In the genomic region with DNA sequence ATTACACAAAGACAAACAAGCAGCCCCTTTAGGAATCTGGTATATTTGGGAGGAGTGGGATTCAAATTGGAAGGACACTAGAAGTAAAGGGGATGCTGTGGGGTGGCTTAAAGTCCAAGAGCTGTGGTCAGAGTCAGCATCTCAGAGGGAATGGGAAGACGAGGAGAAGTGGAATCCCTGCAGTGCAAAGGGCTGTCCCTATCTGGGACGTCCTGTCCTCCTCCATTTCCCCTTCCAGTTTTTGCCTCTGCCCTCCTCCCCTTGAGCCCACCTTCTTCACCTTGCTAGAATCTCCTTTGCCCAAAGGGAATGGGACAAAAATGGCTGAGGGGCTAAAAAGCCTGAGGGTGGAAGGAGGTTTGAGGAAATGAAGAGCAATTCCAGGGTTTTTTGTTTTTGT, we compare ENCODE assay signal across 17 cellular contexts. TPM values are rescaled to one million over a fixed set of nuclear protein-coding genes. Genes with fewer than 3 reads are reported as not detected.
DNase-seq lines count a peak whose midpoint lies in the region; ATAC-seq, FAIRE-seq and TF ChIP-seq lines count a peak whose summit lies in the region.
"Had no signal": no experiment of that assay in that cellular context is flagged by ENCODE, and none has a peak within 500 bp of the region (broad histone marks: within the 10 kb centered on the region; RNA-seq: fewer than 3 reads in every experiment).

No MANE protein-coding gene starts in this region.

- CTCF ChIA-PET in HepG2 (lab: Yijun Ruan, JAX; ENCODE audit: low intra/inter-chr PET ratio, low total read pairs), result no interaction called here

- TF ChIP-seq EP300 in HepG2 (IDR thresholded peaks at IDR 0.05; ENCODE audit: low read depth in 2 of 2, low read length in 2 of 2), result no peak
- TF ChIP-seq EP300 in HepG2 (CRISPR knock-in tag; IDR thresholded peaks at IDR 0.05; ENCODE audit: borderline replicate concordance), result no peak

- H3K27ac Mint-ChIP-seq in IgD-negative memory B cell (peak overlapping the region in 2 of 3 donors; percentile 99 to 100), endodermal cell (no peak overlapping the region), type B pancreatic cell (no peak overlapping the region)

- H3K27me3 ChIP-seq in HepG2 (ENCODE audit: control insufficient read depth in 1 of 2, insufficient read depth in 2 of 2, low read length in 2 of 2) (peaks cover 4 to 19% of the 10 kb centered on the region in 2 experiments), right lobe of liver (peaks cover 0 to 3% of the 10 kb centered on the region in 2 donors), endodermal cell (ENCODE audit: control insufficient read depth, insufficient read depth, low read length, poor library complexity, severe bottlenecking) (peaks cover 18% of the 10 kb centered on the region)

- intact Hi-C loops in HepG2 (cut with micrococcal nuclease; ENCODE audit: unreplicated experiment) (loop anchor here (10.0 kb wide), 1 partner anchor 241 kb away; no protein-coding TSS in a partner anchor), right lobe of liver (cut with DNase I) (loop anchor here in 1 of 2 donors (10.0 kb wide), 2 partner anchors 171 to 281 kb away; partner anchors contain the start of gene LASP1)

- ATAC-seq in HepG2 (no peak), right lobe of liver (no peak), HG02763 (IDR thresholded peaks at IDR 0.05; ENCODE audit: unreplicated experiment) (no peak)
- ATAC-seq: CD8-positive, alpha-beta T cell had no signal

- H3K9me3 Mint-ChIP-seq in IgD-negative memory B cell (peaks cover 0 to 8% (median 0%) of the 10 kb centered on the region in 3 donors), endodermal cell (no peaks in the 10 kb centered on the region), type B pancreatic cell (no peaks in the 10 kb centered on the region)
- H3K9me3 Mint-ChIP-seq: CD8-positive, alpha-beta T cell had no signal

- no peaks in the 10 kb centered on the region for H3K79me2 ChIP-seq in HepG2 (ENCODE audit: insufficient read depth, low read length)

- H3K9ac ChIP-seq in HepG2 (ENCODE audit: insufficient read depth, low read depth, low read length), result peak overlapping the region; percentile 12; the same call in 1 of the 2 replicates
- H3K9ac ChIP-seq in endodermal cell (ENCODE audit: extremely low read depth, low read length, poor library complexity, severe bottlenecking), result no peak overlapping the region

- H3K4me1 Mint-ChIP-seq in IgD-negative memory B cell, result peaks cover 15 to 20% (median 19%) of the 10 kb centered on the region in 3 donors
- H3K4me1 Mint-ChIP-seq in endodermal cell, result no peaks in the 10 kb centered on the region
- peaks cover 13% of the 10 kb centered on the region for H3K4me1 Mint-ChIP-seq in type B pancreatic cell (ENCODE audit: unreplicated experiment)

- peaks cover 4% of the 10 kb centered on the region for H3K36me3 Mint-ChIP-seq in IgD-negative memory B cell
- no peaks in the 10 kb centered on the region for H3K36me3 Mint-ChIP-seq in endodermal cell (ENCODE audit: low read depth)
- H3K36me3 Mint-ChIP-seq in type B pancreatic cell, result peaks cover 6% of the 10 kb centered on the region

- POLR2A ChIA-PET in HepG2 (lab: Yijun Ruan, JAX), result no interaction called here

- no peak overlapping the region for H3K27ac ChIP-seq in HepG2 (ENCODE audit: extremely low read length, insufficient read depth, low read length)
- no peak overlapping the region for H3K27ac ChIP-seq in right lobe of liver
- H3K27ac ChIP-seq in endodermal cell (ENCODE audit: low read depth, low read length), result no peak overlapping the region

- H3K36me3 ChIP-seq in HepG2 (replicated peaks in 1 of 2; ENCODE audit: control insufficient read depth in 1 of 2, insufficient read depth in 2 of 2, low read length in 2 of 2), result no peaks in the 10 kb centered on the region
- no peaks in the 10 kb centered on the region for H3K36me3 ChIP-seq in right lobe of liver
- no peaks in the 10 kb centered on the region for H3K36me3 ChIP-seq in endodermal cell (ENCODE audit: control insufficient read depth, insufficient read depth, low read length)

- 0% methylated on average over 2 of the region's 2 CpGs for WGBS in HepG2 (ENCODE audit: low lambda C conversion rate)
- 26% methylated on average over 2 of the region's 2 CpGs for WGBS in right lobe of liver (ENCODE audit: insufficient coverage, low coverage, low lambda C conversion rate, missing lambda C conversion rate)
- WGBS in endodermal cell (ENCODE audit: insufficient coverage in 1 of 2, insufficient read length in 1 of 2), 2 experiments, result 74% methylated on average over 2 of the region's 2 CpGs; no CpG with 5 or more reads in 1 of the 2 experiments

- no peak for TF ChIP-seq CTCF in HepG2 (CRISPR knock-in tag; IDR thresholded peaks at IDR 0.05)
- TF ChIP-seq CTCF in right lobe of liver (IDR thresholded peaks at IDR 0.05), result no peak
- TF ChIP-seq CTCF in endodermal cell (conservative IDR thresholded peaks at IDR 0.05), result no peak
- no peak for TF ChIP-seq CTCF in type B pancreatic cell (conservative IDR thresholded peaks at IDR 0.05)

- TF ChIP-seq POLR2A in HepG2 (IDR thresholded peaks at IDR 0.05; ENCODE audit: insufficient read depth in 1 of 2, low read depth in 2 of 2, low read length in 2 of 2), result no peak
- no peak for TF ChIP-seq POLR2A in right lobe of liver (IDR thresholded peaks at IDR 0.05)

- in situ Hi-C loops in HepG2 (cut with HindIII; ENCODE audit: extremely low pct_ligation_motif_present, low pct_unique_long_range_greater_than_20kb), result loop anchor here (25.0 kb wide), 1 partner anchor 393 kb away; the partner anchor contains the start of gene PSMB3

- H4K20me1 ChIP-seq in HepG2 (ENCODE audit: insufficient read depth, low read length), result 0 out of 2 replicates have a peak, but pooled peaks cover 2% of the 10 kb centered on the region

- H2AFZ ChIP-seq in HepG2 (ENCODE audit: low read length), result peak overlapping the region; percentile 61

- peak overlapping the region; percentile 97 for H3K4me2 ChIP-seq in HepG2 (ENCODE audit: low read depth, low read length)

- no peak for FAIRE-seq in HepG2 (lab: Jason Lieb, UNC)

- H3K4me3 ChIP-seq in HepG2 (replicated peaks in 1 of 3; ENCODE audit: insufficient read depth in 1 of 3, low read depth in 2 of 3, low read length in 3 of 3) (peak overlapping the region; percentile 32 to 95 (median 78); a peak in 5 of 6 replicates), right lobe of liver (no peak overlapping the region), endodermal cell (ENCODE audit: low read length) (no peak overlapping the region)

- peaks cover 41% of the 10 kb centered on the region for H3K4me1 ChIP-seq in HepG2 (ENCODE audit: insufficient read depth, low read length)
- H3K4me1 ChIP-seq in right lobe of liver, result peaks cover 0 to 11% (median 2%) of the 10 kb centered on the region in 4 donors
- no peaks in the 10 kb centered on the region for H3K4me1 ChIP-seq in endodermal cell (ENCODE audit: control insufficient read depth, insufficient read depth, low read length)

- no peaks in the 10 kb centered on the region for H3K9me3 ChIP-seq in HepG2 (ENCODE audit: low read length)
- no peaks in the 10 kb centered on the region for H3K9me3 ChIP-seq in right lobe of liver
- no peaks in the 10 kb centered on the region for H3K9me3 ChIP-seq in endodermal cell (ENCODE audit: control insufficient read depth, low read length)

- H3K27me3 Mint-ChIP-seq in IgD-negative memory B cell (peaks cover 11% of the 10 kb centered on the region), endodermal cell (ENCODE audit: insufficient read depth) (peaks cover 17% of the 10 kb centered on the region), type B pancreatic cell (peaks cover 33% of the 10 kb centered on the region)

- DNase-seq in HepG2 (ENCODE audit: low spot score) (no peak), right lobe of liver (no peak), endodermal cell (no peak), type B pancreatic cell (ENCODE audit: extremely low spot score, unreplicated experiment) (no peak), NOMO-1 treated with DMSO at 0.1 percent for 48 hours (lab: John Stamatoyannopoulos, UW; ENCODE audit: unreplicated experiment) (no peak), GF-D8 (lab: John Stamatoyannopoulos, UW) (no peak)
- DNase-seq: CD8-positive, alpha-beta T cell; DMS79 treated with DMSO at 0.1 percent for 48 hours; HCEC 1CT; MV-4-11; NCI-H1436 treated with DMSO at 0.1 percent for 48 hours; NCI-H2081 had no signal

- peak overlapping the region in 3 of 4 donors; percentile 17 to 96 (median 62) for H3K4me3 Mint-ChIP-seq in IgD-negative memory B cell
- H3K4me3 Mint-ChIP-seq in endodermal cell, result peak overlapping the region; percentile 95
- H3K4me3 Mint-ChIP-seq in type B pancreatic cell, result peak overlapping the region; percentile 98

- no TSS peak for BruUV-seq in HepG2 (replicated peaks; lab: Mats Ljungman, UMichigan)

- no peak for TF ChIP-seq RAD21 in HepG2 (CRISPR knock-in tag; IDR thresholded peaks at IDR 0.05)

RNA-seq across cellular contexts. Expression of gene PLXDC1, which starts 4.2 kb away (rescaled TPM):
- total RNA-seq in HepG2 (2016; rRNA removed; fragmentation: Illumina TruSeq; extraction: Trizol) (not detected in 2 replicates), right lobe of liver (1 to 10 TPM in 1 of 6 experiments, under 1 TPM in 5; 0.11 to 1.6 (median 0.54) TPM), endodermal cell (1 to 10 TPM; 9.0 TPM), type B pancreatic cell (ENCODE audit: low replicate concordance) (1.7 and 5.0 TPM in 2 replicates)
- total RNA-seq in HepG2 (2016; cell fraction: cytosol; rRNA removed; fragmentation: Illumina TruSeq; extraction: Trizol; ENCODE audit: low read depth), result not detected in 2 replicates
- not detected in 2 replicates for total RNA-seq in HepG2 (2016; cell fraction: insoluble cytoplasmic fraction; rRNA removed; fragmentation: Illumina TruSeq; extraction: Trizol)
- not detected in 2 replicates for total RNA-seq in HepG2 (2016; cell fraction: membrane; rRNA removed; fragmentation: Illumina TruSeq; extraction: Trizol)
- not detected in 2 replicates for total RNA-seq in HepG2 (2016; cell fraction: nucleus; rRNA removed; fragmentation: Illumina TruSeq; extraction: Trizol)
- polyA plus RNA-seq in HepG2 (2011; rRNA removed) (not detected in 2 replicates), IgD-negative memory B cell (not detected)
- polyA plus RNA-seq in HepG2 (2011; cell fraction: cytosol; rRNA removed), result not detected in 2 replicates
- not detected in 2 replicates for polyA plus RNA-seq in HepG2 (2011; cell fraction: nucleus; rRNA removed)
- polyA plus RNA-seq in HepG2 (2012), result not detected in 2 replicates
- polyA plus RNA-seq in HepG2 (2016; cell fraction: cytosol; fragmentation: Illumina TruSeq; extraction: Trizol; ENCODE audit: low read depth), result not detected in 2 replicates
- polyA plus RNA-seq in HepG2 (2016; cell fraction: insoluble cytoplasmic fraction; fragmentation: Illumina TruSeq; extraction: Trizol; ENCODE audit: low read depth), result not detected in 2 replicates
- polyA plus RNA-seq in HepG2 (2016; cell fraction: membrane; fragmentation: Illumina TruSeq; extraction: Trizol; ENCODE audit: low read depth), result not detected in 2 replicates
- polyA plus RNA-seq in HepG2 (2016; cell fraction: nucleus; fragmentation: Illumina TruSeq; extraction: Trizol; ENCODE audit: insufficient read depth, low read depth), result not detected in 2 replicates
- polyA minus RNA-seq in HepG2 (2011; rRNA and poly(A)+ RNA removed; ENCODE audit: low replicate concordance), result 0.44 TPM in 1 of 2 replicates, not detected in the other
- not detected in 2 replicates for polyA minus RNA-seq in HepG2 (2011; cell fraction: cytosol; rRNA and poly(A)+ RNA removed)
- polyA minus RNA-seq in HepG2 (2011; cell fraction: nucleus; rRNA and poly(A)+ RNA removed), result not detected in 2 replicates
- 2.3 TPM for polyA plus RNA-seq in endodermal cell (2013, experiment 1 of 2)
- polyA plus RNA-seq in endodermal cell (2013, experiment 2 of 2), result 1.4 TPM
- total RNA-seq: HT-29 had no signal

RNA-seq across cellular contexts. Expression of gene ARL5C, which starts 10.3 kb away (rescaled TPM):
- not detected in 2 replicates for total RNA-seq in HepG2 (2016; rRNA removed; fragmentation: Illumina TruSeq; extraction: Trizol)
- total RNA-seq in HepG2 (2016; cell fraction: cytosol; rRNA removed; fragmentation: Illumina TruSeq; extraction: Trizol; ENCODE audit: low read depth), result not detected in 2 replicates
- not detected in 2 replicates for total RNA-seq in HepG2 (2016; cell fraction: insoluble cytoplasmic fraction; rRNA removed; fragmentation: Illumina TruSeq; extraction: Trizol)
- not detected in 2 replicates for total RNA-seq in HepG2 (2016; cell fraction: membrane; rRNA removed; fragmentation: Illumina TruSeq; extraction: Trizol)
- not detected in 2 replicates for total RNA-seq in HepG2 (2016; cell fraction: nucleus; rRNA removed; fragmentation: Illumina TruSeq; extraction: Trizol)
- polyA plus RNA-seq in HepG2 (2011; rRNA removed), result not detected in 2 replicates
- not detected in 2 replicates for polyA plus RNA-seq in HepG2 (2011; cell fraction: cytosol; rRNA removed)
- not detected in 2 replicates for polyA plus RNA-seq in HepG2 (2011; cell fraction: nucleus; rRNA removed)
- polyA plus RNA-seq in HepG2 (2012), result not detected in 2 replicates
- not detected in 2 replicates for polyA plus RNA-seq in HepG2 (2016; cell fraction: cytosol; fragmentation: Illumina TruSeq; extraction: Trizol; ENCODE audit: low read depth)
- not detected in 2 replicates for polyA plus RNA-seq in HepG2 (2016; cell fraction: insoluble cytoplasmic fraction; fragmentation: Illumina TruSeq; extraction: Trizol; ENCODE audit: low read depth)
- polyA plus RNA-seq in HepG2 (2016; cell fraction: membrane; fragmentation: Illumina TruSeq; extraction: Trizol; ENCODE audit: low read depth), result not detected in 2 replicates
- not detected in 2 replicates for polyA plus RNA-seq in HepG2 (2016; cell fraction: nucleus; fragmentation: Illumina TruSeq; extraction: Trizol; ENCODE audit: insufficient read depth, low read depth)
- 0.09 TPM in 1 of 2 replicates, not detected in the other for polyA minus RNA-seq in HepG2 (2011; rRNA and poly(A)+ RNA removed; ENCODE audit: low replicate concordance)
- polyA minus RNA-seq in HepG2 (2011; cell fraction: cytosol; rRNA and poly(A)+ RNA removed), result not detected in 2 replicates
- polyA minus RNA-seq in HepG2 (2011; cell fraction: nucleus; rRNA and poly(A)+ RNA removed), result not detected in 2 replicates
- not detected for total RNA-seq in right lobe of liver
- polyA plus RNA-seq in IgD-negative memory B cell, result not detected
- not detected for total RNA-seq in endodermal cell
- polyA plus RNA-seq in endodermal cell (2013, experiment 1 of 2), result not detected
- not detected for polyA plus RNA-seq in endodermal cell (2013, experiment 2 of 2)
- total RNA-seq in type B pancreatic cell (ENCODE audit: low replicate concordance), result not detected in 2 replicates
- total RNA-seq: CD8-positive, alpha-beta T cell; G401; HT-29; RPMI7951 had no signal

RNA-seq across cellular contexts. Expression of gene CACNB1, which starts 41.8 kb away (rescaled TPM):
- 0.60 and 0.75 TPM in 2 replicates for total RNA-seq in HepG2 (2016; rRNA removed; fragmentation: Illumina TruSeq; extraction: Trizol)
- total RNA-seq in HepG2 (2016; cell fraction: cytosol; rRNA removed; fragmentation: Illumina TruSeq; extraction: Trizol; ENCODE audit: low read depth), result 0.26 and 0.71 TPM in 2 replicates
- 0.19 and 0.84 TPM in 2 replicates for total RNA-seq in HepG2 (2016; cell fraction: insoluble cytoplasmic fraction; rRNA removed; fragmentation: Illumina TruSeq; extraction: Trizol)
- total RNA-seq in HepG2 (2016; cell fraction: membrane; rRNA removed; fragmentation: Illumina TruSeq; extraction: Trizol), result 0.34 and 0.48 TPM in 2 replicates
- total RNA-seq in HepG2 (2016; cell fraction: nucleus; rRNA removed; fragmentation: Illumina TruSeq; extraction: Trizol), result 1.8 TPM in 2 replicates
- 1.5 and 2.9 TPM in 2 replicates for polyA plus RNA-seq in HepG2 (2011; rRNA removed)
- polyA plus RNA-seq in HepG2 (2011; cell fraction: cytosol; rRNA removed), result 0.50 and 0.51 TPM in 2 replicates
- 8.4 and 12.2 TPM in 2 replicates for polyA plus RNA-seq in HepG2 (2011; cell fraction: nucleus; rRNA removed)
- 1.3 and 1.5 TPM in 2 replicates for polyA plus RNA-seq in HepG2 (2012)
- polyA plus RNA-seq in HepG2 (2016; cell fraction: cytosol; fragmentation: Illumina TruSeq; extraction: Trizol; ENCODE audit: low read depth), result 0.28 and 0.34 TPM in 2 replicates
- 0.47 and 0.96 TPM in 2 replicates for polyA plus RNA-seq in HepG2 (2016; cell fraction: insoluble cytoplasmic fraction; fragmentation: Illumina TruSeq; extraction: Trizol; ENCODE audit: low read depth)
- polyA plus RNA-seq in HepG2 (2016; cell fraction: membrane; fragmentation: Illumina TruSeq; extraction: Trizol; ENCODE audit: low read depth), result 0.38 and 0.40 TPM in 2 replicates
- polyA plus RNA-seq in HepG2 (2016; cell fraction: nucleus; fragmentation: Illumina TruSeq; extraction: Trizol; ENCODE audit: insufficient read depth, low read depth), result 4.7 and 7.2 TPM in 2 replicates
- 4.4 and 8.5 TPM in 2 replicates for polyA minus RNA-seq in HepG2 (2011; rRNA and poly(A)+ RNA removed; ENCODE audit: low replicate concordance)
- 0.40 and 1.3 TPM in 2 replicates for polyA minus RNA-seq in HepG2 (2011; cell fraction: cytosol; rRNA and poly(A)+ RNA removed)
- 3.0 and 5.8 TPM in 2 replicates for polyA minus RNA-seq in HepG2 (2011; cell fraction: nucleus; rRNA and poly(A)+ RNA removed)
- 1 to 10 TPM in 1 of 6 experiments, under 1 TPM in 4, not detected in 1; 0.18 to 1.3 (median 0.27) TPM for total RNA-seq in right lobe of liver
- polyA plus RNA-seq in IgD-negative memory B cell, result 0.45 TPM
- 10 to 100 TPM; 12.2 to 13.2 TPM for total RNA-seq in endodermal cell
- 15.9 TPM for polyA plus RNA-seq in endodermal cell (2013, experiment 1 of 2)
- polyA plus RNA-seq in endodermal cell (2013, experiment 2 of 2), result 12.4 TPM
- total RNA-seq in type B pancreatic cell (ENCODE audit: low replicate concordance), result 1.8 and 9.5 TPM in 2 replicates

RNA-seq across cellular contexts. Expression of gene RPL19, which starts 44.4 kb away (rescaled TPM):
- total RNA-seq in HepG2 (2016; rRNA removed; fragmentation: Illumina TruSeq; extraction: Trizol) (2,768 and 3,257 TPM in 2 replicates), right lobe of liver (1,000 to 10,000 TPM in 2 of 6 experiments, 100 to 1,000 TPM in 4; 537 to 1,327 (median 627) TPM), endodermal cell (1,000 to 10,000 TPM; 1,782 to 1,829 TPM), type B pancreatic cell (ENCODE audit: low replicate concordance) (1,605 and 1,703 TPM in 2 replicates)
- 3,353 and 3,708 TPM in 2 replicates for total RNA-seq in HepG2 (2016; cell fraction: cytosol; rRNA removed; fragmentation: Illumina TruSeq; extraction: Trizol; ENCODE audit: low read depth)
- total RNA-seq in HepG2 (2016; cell fraction: insoluble cytoplasmic fraction; rRNA removed; fragmentation: Illumina TruSeq; extraction: Trizol), result 2,694 and 3,334 TPM in 2 replicates
- 5,175 and 5,294 TPM in 2 replicates for total RNA-seq in HepG2 (2016; cell fraction: membrane; rRNA removed; fragmentation: Illumina TruSeq; extraction: Trizol)
- 990 and 1,076 TPM in 2 replicates for total RNA-seq in HepG2 (2016; cell fraction: nucleus; rRNA removed; fragmentation: Illumina TruSeq; extraction: Trizol)
- polyA plus RNA-seq in HepG2 (2011; rRNA removed) (2,522 and 2,554 TPM in 2 replicates), IgD-negative memory B cell (3,435 TPM)
- 3,383 and 3,728 TPM in 2 replicates for polyA plus RNA-seq in HepG2 (2011; cell fraction: cytosol; rRNA removed)
- polyA plus RNA-seq in HepG2 (2011; cell fraction: nucleus; rRNA removed), result 768 and 1,029 TPM in 2 replicates
- 2,340 and 2,506 TPM in 2 replicates for polyA plus RNA-seq in HepG2 (2012)
- polyA plus RNA-seq in HepG2 (2016; cell fraction: cytosol; fragmentation: Illumina TruSeq; extraction: Trizol; ENCODE audit: low read depth), result 5,160 and 5,701 TPM in 2 replicates
- 4,287 and 4,430 TPM in 2 replicates for polyA plus RNA-seq in HepG2 (2016; cell fraction: insoluble cytoplasmic fraction; fragmentation: Illumina TruSeq; extraction: Trizol; ENCODE audit: low read depth)
- 6,675 and 6,831 TPM in 2 replicates for polyA plus RNA-seq in HepG2 (2016; cell fraction: membrane; fragmentation: Illumina TruSeq; extraction: Trizol; ENCODE audit: low read depth)
- polyA plus RNA-seq in HepG2 (2016; cell fraction: nucleus; fragmentation: Illumina TruSeq; extraction: Trizol; ENCODE audit: insufficient read depth, low read depth), result 2,116 and 2,174 TPM in 2 replicates
- polyA minus RNA-seq in HepG2 (2011; rRNA and poly(A)+ RNA removed; ENCODE audit: low replicate concordance), result 413 and 602 TPM in 2 replicates
- polyA minus RNA-seq in HepG2 (2011; cell fraction: cytosol; rRNA and poly(A)+ RNA removed), result 764 and 846 TPM in 2 replicates
- 184 and 212 TPM in 2 replicates for polyA minus RNA-seq in HepG2 (2011; cell fraction: nucleus; rRNA and poly(A)+ RNA removed)
- 2,533 TPM for polyA plus RNA-seq in endodermal cell (2013, experiment 1 of 2)
- 2,401 TPM for polyA plus RNA-seq in endodermal cell (2013, experiment 2 of 2)

Comparison
In these comparisons a context has a peak if more than half of its experiments do, and no peak if none do; other contexts are left out.
1. H3K4me3 ChIP-seq: peak in HepG2 (3 of 3); none in right lobe of liver (0 of 3) and endodermal cell (single experiment).
2. H3K27ac Mint-ChIP-seq: peak in IgD-negative memory B cell (2 of 3); none in endodermal cell (single experiment) and type B pancreatic cell (single experiment).
3. Peak in every context shown above with its lines, with median percentiles within 50 percentile points of each other: H3K4me3 Mint-ChIP-seq.